Comparison of ENCODE assay signal across 25 cellular contexts in the genomic region with DNA sequence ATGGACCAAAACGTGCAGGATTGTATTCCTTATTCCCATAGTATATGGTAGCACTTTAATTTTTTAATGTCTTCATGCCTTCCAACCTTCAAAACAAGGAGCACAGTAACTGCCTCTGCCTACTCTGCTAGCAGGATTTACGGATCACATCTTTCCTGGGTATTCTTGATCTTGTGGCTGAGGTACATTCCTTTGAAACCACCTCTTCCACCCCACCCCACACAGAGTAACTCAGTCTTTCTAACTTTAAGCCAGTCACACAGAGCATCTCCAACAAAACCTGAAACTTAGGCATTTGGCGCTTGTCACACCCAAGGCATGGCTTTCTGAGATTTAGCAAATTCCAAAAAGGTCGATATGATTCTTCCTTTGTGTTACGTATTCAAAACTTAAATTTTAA. TPM values are rescaled to one million over a fixed set of nuclear protein-coding genes. Genes with fewer than 3 reads are reported as not detected.
"Had no signal": no experiment of that assay in that cellular context is flagged by ENCODE, and none has a peak within 500 bp of the region (broad histone marks: within the 10 kb centered on the region; RNA-seq: fewer than 3 reads in every experiment).

No MANE protein-coding gene starts in this region.

- H3K9ac ChIP-seq: neural progenitor cell had no signal

- H3K4me3 Mint-ChIP-seq: activated B cell treated with CpG ODN at 0.5 μM for 24 hours; activated CD4-positive, alpha-beta T cell treated with anti-CD3 and anti-CD28 coated beads for 36 hours; activated naive CD4-positive, alpha-beta T cell treated with anti-CD3 and anti-CD28 coated beads for 36 hours; endodermal cell; stimulated activated naive B cell treated with anti-CD40 and anti-IgM and Interleukin-4, amounts not matched to agents 10 μg/mL and 1 μg/mL and 100 μg/mL, for 72 hours; T-helper 1 cell treated with Interleukin-12 subunit alpha and Interleukin-12 subunit beta and Interleukin-4 antibody, amounts not matched to agents 30 μg/mL and 1 μg/mL, for 36 hours had no signal

- H3K9me3 ChIP-seq: esophagus squamous epithelium, gastrocnemius medialis, heart left ventricle, left ventricle myocardium inferior, sigmoid colon had no signal

- H3K9me3 Mint-ChIP-seq: activated naive CD4-positive, alpha-beta T cell treated with anti-CD3 and anti-CD28 coated beads for 36 hours; endodermal cell; neural progenitor cell; T-helper 1 cell treated with Interleukin-12 subunit alpha and Interleukin-12 subunit beta and Interleukin-4 antibody, amounts not matched to agents 30 μg/mL and 1 μg/mL, for 36 hours had no signal

- H3K27ac ChIP-seq: gastrocnemius medialis, heart left ventricle, left ventricle myocardium inferior, neural progenitor cell, sigmoid colon had no signal

- H3K36me3 ChIP-seq: esophagus squamous epithelium, gastrocnemius medialis, heart left ventricle, left ventricle myocardium inferior, neural progenitor cell, sigmoid colon had no signal

- H3K4me3 ChIP-seq: esophagus squamous epithelium, gastrocnemius medialis, heart left ventricle, left ventricle myocardium inferior, neural progenitor cell, sigmoid colon had no signal

- ATAC-seq: activated CD4-positive, alpha-beta T cell treated with anti-CD3 and anti-CD28 coated beads for 36 hours; gastrocnemius medialis; heart left ventricle; stimulated activated naive B cell treated with anti-CD40 and anti-IgM and Interleukin-4, amounts not matched to agents 10 μg/mL and 1 μg/mL and 100 μg/mL, for 72 hours had no signal

- DNase-seq: activated B cell treated with CpG ODN at 0.5 μM for 24 hours; activated CD4-positive, alpha-beta T cell treated with anti-CD3 and anti-CD28 coated beads for 36 hours; activated CD4-positive, alpha-beta T cell treated with anti-CD3 and anti-CD28 coated beads, Interleukin-2, amount 50 U/mL, for 48 hours; activated effector memory CD4-positive, alpha-beta T cell treated with Interleukin-2 at 50 U/mL for 16 hours; activated naive CD4-positive, alpha-beta T cell treated with anti-CD3 and anti-CD28 coated beads for 36 hours; activated T-cell treated with anti-CD3 and anti-CD28 coated beads, Interleukin-2, amount 50 U/mL, for 48 hours; amygdala; cerebellar nuclear complex; cortex of kidney; endodermal cell; esophagus squamous epithelium; gastrocnemius medialis; heart left ventricle; kidney; left ventricle myocardium inferior; posterior cingulate gyrus; sigmoid colon; stimulated activated CD4-positive, alpha-beta T cell treated with anti-CD3 and anti-CD28 coated beads, Interleukin-2, amount 100 ng/mL, for 48 hours; stimulated activated CD8-positive, alpha-beta memory T cell treated with anti-CD3 and anti-CD28 coated beads, Interleukin-4, amount 100 ng/mL, for 48 hours; stimulated activated naive B cell treated with anti-CD40 and anti-IgM and Interleukin-4, amounts not matched to agents 10 μg/mL and 1 μg/mL and 100 μg/mL, for 72 hours; T1000 had no signal

- H3K4me2 ChIP-seq: neural progenitor cell had no signal

- H3K27ac Mint-ChIP-seq: activated B cell treated with CpG ODN at 0.5 μM for 24 hours; activated CD4-positive, alpha-beta T cell treated with anti-CD3 and anti-CD28 coated beads for 36 hours; activated naive CD4-positive, alpha-beta T cell treated with anti-CD3 and anti-CD28 coated beads for 36 hours; endodermal cell; neural progenitor cell; stimulated activated naive B cell treated with anti-CD40 and anti-IgM and Interleukin-4, amounts not matched to agents 10 μg/mL and 1 μg/mL and 100 μg/mL, for 72 hours; T-helper 1 cell treated with Interleukin-12 subunit alpha and Interleukin-12 subunit beta and Interleukin-4 antibody, amounts not matched to agents 30 μg/mL and 1 μg/mL, for 36 hours had no signal

RNA-seq across cellular contexts. Expression of a gene that starts 2.3 kb away (rescaled TPM):
- total RNA-seq: activated B cell treated with CpG ODN at 0.5 μM for 24 hours; activated CD4-positive, alpha-beta T cell treated with anti-CD3 and anti-CD28 coated beads for 36 hours; activated naive CD4-positive, alpha-beta T cell treated with anti-CD3 and anti-CD28 coated beads for 36 hours; mononuclear cell; myocyte had no signal
